Comparison of ENCODE assay signal across 8 cellular contexts in the genomic region with DNA sequence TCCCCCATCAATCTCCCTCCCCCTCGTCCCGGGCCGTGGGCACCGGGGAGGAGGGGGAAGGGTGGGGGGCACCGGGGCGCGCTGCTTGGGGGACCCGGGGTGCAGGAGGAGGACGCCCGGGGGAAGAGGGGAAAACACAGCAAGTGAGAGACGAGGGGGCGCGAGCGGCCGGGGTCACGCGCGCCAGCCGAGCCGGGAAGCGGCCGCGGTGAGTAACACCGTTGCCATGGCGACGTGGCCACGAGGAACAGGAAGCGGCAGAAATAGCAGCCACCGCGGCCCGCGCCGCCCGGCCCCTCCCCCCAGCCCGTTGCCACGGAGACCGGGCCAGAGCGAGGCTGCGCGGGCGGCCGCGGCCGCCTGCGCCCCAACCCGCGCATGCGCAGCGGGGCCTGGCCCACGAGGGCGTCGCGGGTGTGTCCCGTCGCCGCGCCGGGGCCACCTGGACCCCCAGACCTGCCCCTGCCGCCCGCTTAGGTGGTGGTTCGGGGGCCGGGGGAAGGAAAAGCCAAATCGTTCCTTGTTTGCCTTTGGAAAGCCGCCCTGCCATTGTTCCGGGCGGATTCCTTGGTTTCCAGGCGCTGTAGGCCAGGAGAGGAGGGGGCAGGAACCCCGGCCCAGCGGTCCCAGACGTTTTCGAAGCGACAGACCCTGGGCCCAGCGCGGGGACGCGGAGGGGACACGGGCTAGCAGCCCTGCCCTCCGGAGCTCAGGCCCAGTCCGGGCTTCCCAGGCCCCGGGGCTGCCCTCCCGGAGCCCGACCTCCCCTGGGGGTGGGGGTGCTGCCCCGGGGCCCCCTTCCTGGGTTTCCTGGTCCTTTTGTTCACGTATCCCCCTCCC.
DNase-seq lines count a peak whose midpoint lies in the region; ATAC-seq and TF ChIP-seq lines count a peak whose summit lies in the region.

No MANE protein-coding gene starts in this region.

- H3K9me3 Mint-ChIP-seq in activated naive CD8-positive, alpha-beta T cell (ENCODE audit: low read depth): no peaks in the 10 kb centered on the region
- peaks cover 17% of the 10 kb centered on the region for H3K9me3 Mint-ChIP-seq in glutamatergic neuron (ENCODE audit: unreplicated experiment)

- TF ChIP-seq CTCF in GM10248 (IDR thresholded peaks at IDR 0.05; ENCODE audit: control extremely low read depth, extremely low read depth, low read depth, missing control alignments) (no peak), glutamatergic neuron (IDR thresholded peaks at IDR 0.05; ENCODE audit: partially characterized antibody, unreplicated experiment) (no peak), omental fat pad (IDR thresholded peaks at IDR 0.05) (no peak)

- peaks cover 3% of the 10 kb centered on the region for H3K36me3 Mint-ChIP-seq in activated naive CD8-positive, alpha-beta T cell
- peaks cover 9% of the 10 kb centered on the region for H3K36me3 Mint-ChIP-seq in glutamatergic neuron (ENCODE audit: unreplicated experiment)

- peak overlapping the region; percentile 95 for H3K27ac Mint-ChIP-seq in activated naive CD8-positive, alpha-beta T cell
- peak overlapping the region; percentile 97 for H3K27ac Mint-ChIP-seq in glutamatergic neuron (ENCODE audit: unreplicated experiment)

- peak; percentile 85 for ATAC-seq in HG02623 (IDR thresholded peaks at IDR 0.05; ENCODE audit: unreplicated experiment)
- ATAC-seq in SK-N-SH treated with all-trans-retinoic acid at 6 μM for 48 hours: peak; percentile 77
- ATAC-seq in omental fat pad (ENCODE audit: low FRiP score): peak; percentile 88

- peak overlapping the region; percentile 99 for H3K27ac ChIP-seq in temporal lobe (ENCODE audit: low read depth, low read length)

- peaks cover 24% of the 10 kb centered on the region for H3K4me1 Mint-ChIP-seq in activated naive CD8-positive, alpha-beta T cell (ENCODE audit: low read depth)
- peaks cover 23% of the 10 kb centered on the region for H3K4me1 Mint-ChIP-seq in glutamatergic neuron (ENCODE audit: low read depth, unreplicated experiment)

- peak; percentile 99 for DNase-seq in GM10248 (ENCODE audit: extremely low spot score)
- DNase-seq in NCI-H1105 (lab: John Stamatoyannopoulos, UW): peak; percentile 94
- peak; percentile 99 for DNase-seq in glutamatergic neuron
- DNase-seq in omental fat pad (ENCODE audit: low spot score): peak; percentile 100

- POLR2A ChIA-PET in GM10248 (lab: Yijun Ruan, JAX): no interaction called here

- CTCF ChIA-PET in GM10248 (lab: Yijun Ruan, JAX): no interaction called here

- peak overlapping the region; percentile 87 for H3K4me3 Mint-ChIP-seq in activated naive CD8-positive, alpha-beta T cell
- peak overlapping the region; percentile 81 for H3K4me3 Mint-ChIP-seq in glutamatergic neuron (ENCODE audit: unreplicated experiment)

- no peaks in the 10 kb centered on the region for H3K27me3 Mint-ChIP-seq in activated naive CD8-positive, alpha-beta T cell
- H3K27me3 Mint-ChIP-seq in glutamatergic neuron (ENCODE audit: unreplicated experiment): peaks cover 12% of the 10 kb centered on the region

TF ChIP-seq in SK-N-SH treated with all-trans-retinoic acid at 6 μM for 48 hours, 23 proteins besides CTCF, POLR2A, EP300 and RAD21:
- peak; percentile 59; the same call in 1 of the 2 replicates for TF ChIP-seq ZFP3 (CRISPR knock-in tag; IDR thresholded peaks at IDR 0.05)
- TF ChIP-seq CSDC2 (CRISPR knock-in tag; IDR thresholded peaks at IDR 0.05): peak; percentile 82
- TF ChIP-seq, protein P1, sequence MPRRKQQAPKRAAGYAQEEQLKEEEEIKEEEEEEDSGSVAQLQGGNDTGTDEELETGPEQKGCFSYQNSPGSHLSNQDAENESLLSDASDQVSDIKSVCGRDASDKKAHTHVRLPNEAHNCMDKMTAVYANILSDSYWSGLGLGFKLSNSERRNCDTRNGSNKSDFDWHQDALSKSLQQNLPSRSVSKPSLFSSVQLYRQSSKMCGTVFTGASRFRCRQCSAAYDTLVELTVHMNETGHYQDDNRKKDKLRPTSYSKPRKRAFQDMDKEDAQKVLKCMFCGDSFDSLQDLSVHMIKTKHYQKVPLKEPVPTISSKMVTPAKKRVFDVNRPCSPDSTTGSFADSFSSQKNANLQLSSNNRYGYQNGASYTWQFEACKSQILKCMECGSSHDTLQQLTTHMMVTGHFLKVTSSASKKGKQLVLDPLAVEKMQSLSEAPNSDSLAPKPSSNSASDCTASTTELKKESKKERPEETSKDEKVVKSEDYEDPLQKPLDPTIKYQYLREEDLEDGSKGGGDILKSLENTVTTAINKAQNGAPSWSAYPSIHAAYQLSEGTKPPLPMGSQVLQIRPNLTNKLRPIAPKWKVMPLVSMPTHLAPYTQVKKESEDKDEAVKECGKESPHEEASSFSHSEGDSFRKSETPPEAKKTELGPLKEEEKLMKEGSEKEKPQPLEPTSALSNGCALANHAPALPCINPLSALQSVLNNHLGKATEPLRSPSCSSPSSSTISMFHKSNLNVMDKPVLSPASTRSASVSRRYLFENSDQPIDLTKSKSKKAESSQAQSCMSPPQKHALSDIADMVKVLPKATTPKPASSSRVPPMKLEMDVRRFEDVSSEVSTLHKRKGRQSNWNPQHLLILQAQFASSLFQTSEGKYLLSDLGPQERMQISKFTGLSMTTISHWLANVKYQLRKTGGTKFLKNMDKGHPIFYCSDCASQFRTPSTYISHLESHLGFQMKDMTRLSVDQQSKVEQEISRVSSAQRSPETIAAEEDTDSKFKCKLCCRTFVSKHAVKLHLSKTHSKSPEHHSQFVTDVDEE (CRISPR knock-in tag; IDR thresholded peaks at IDR 0.05): peak; percentile 68; the same call in 1 of the 2 replicates
- no peak for TF ChIP-seq SNAI2 (CRISPR knock-in tag; IDR thresholded peaks at IDR 0.05)
- TF ChIP-seq, protein P2, sequence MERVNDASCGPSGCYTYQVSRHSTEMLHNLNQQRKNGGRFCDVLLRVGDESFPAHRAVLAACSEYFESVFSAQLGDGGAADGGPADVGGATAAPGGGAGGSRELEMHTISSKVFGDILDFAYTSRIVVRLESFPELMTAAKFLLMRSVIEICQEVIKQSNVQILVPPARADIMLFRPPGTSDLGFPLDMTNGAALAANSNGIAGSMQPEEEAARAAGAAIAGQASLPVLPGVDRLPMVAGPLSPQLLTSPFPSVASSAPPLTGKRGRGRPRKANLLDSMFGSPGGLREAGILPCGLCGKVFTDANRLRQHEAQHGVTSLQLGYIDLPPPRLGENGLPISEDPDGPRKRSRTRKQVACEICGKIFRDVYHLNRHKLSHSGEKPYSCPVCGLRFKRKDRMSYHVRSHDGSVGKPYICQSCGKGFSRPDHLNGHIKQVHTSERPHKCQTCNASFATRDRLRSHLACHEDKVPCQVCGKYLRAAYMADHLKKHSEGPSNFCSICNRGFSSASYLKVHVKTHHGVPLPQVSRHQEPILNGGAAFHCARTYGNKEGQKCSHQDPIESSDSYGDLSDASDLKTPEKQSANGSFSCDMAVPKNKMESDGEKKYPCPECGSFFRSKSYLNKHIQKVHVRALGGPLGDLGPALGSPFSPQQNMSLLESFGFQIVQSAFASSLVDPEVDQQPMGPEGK (CRISPR knock-in tag; IDR thresholded peaks at IDR 0.05; ENCODE audit: borderline replicate concordance): 0 out of 2 replicates have a peak, but pooled peaks have one; percentile 16

Comparison
In these comparisons a context has a peak if more than half of its experiments do, and no peak if none do; other contexts are left out.
1. Peak in every context shown above with its lines: DNase-seq, ATAC-seq and H3K27ac ChIP-seq.